9 cellular contexts compared by ENCODE assay signal in the genomic region with DNA sequence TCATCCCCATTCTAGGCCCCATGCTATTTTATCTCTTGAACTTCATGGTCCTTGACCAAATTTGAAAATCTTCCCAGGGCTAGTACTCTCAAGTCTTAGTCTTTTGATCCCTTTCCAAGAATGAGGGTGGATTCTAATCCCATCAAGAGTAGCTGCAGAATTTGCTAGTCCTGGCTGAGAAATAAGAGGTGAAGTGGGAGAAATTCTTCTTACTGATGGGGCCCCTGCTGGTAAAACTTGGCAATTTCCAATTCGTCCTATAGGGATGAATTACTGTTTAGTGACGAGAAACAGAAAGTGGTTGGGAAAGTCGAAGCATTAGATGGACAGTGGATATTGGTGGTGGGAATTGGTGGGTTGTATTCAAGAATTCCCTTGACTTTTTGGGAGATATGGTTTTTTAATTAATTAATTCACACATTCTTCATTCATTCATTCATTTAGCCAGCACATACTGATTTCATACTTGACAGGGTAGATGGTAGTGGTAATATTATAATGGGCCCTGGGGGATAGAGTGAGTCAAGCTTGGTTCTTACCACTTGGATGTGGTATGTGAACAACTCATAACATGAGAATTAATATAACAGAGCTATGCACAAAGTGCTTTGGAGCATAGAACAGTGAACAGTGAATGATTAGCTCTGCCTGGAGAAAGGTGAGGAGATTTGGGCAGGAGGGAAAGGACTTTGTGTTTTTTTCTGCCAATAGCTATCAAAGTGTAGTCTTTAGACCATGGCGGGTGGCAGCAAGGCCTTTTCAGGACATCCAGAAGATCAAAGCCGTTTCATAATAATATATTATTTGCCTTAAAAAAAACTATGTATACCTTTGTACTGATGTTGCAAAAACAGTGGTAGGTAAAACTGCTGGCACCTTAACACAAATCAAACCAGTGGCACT.
DNase-seq lines count a peak whose midpoint lies in the region; ATAC-seq lines count a peak whose summit lies in the region.
"Had no signal": no experiment of that assay in that cellular context is flagged by ENCODE, and none has a peak within 500 bp of the region (broad histone marks: within the 10 kb centered on the region; RNA-seq: fewer than 3 reads in every experiment).

No MANE protein-coding gene starts in this region.

- no peaks in the 10 kb centered on the region for H3K4me1 ChIP-seq in Karpas-422 (ENCODE audit: low read length)

- H3K9ac ChIP-seq in Karpas-422 (ENCODE audit: low read length): no peak overlapping the region

- H3K27ac ChIP-seq in Karpas-422 (ENCODE audit: low read length): no peak overlapping the region

- no peaks in the 10 kb centered on the region for H3K27me3 Mint-ChIP-seq in activated T-cell treated with anti-CD3 and anti-CD28 coated beads, Interleukin-2, amount 50 U/mL, for 4 hours (ENCODE audit: low read depth)
- H3K27me3 Mint-ChIP-seq in stimulated activated naive CD8-positive, alpha-beta T cell treated with anti-CD3 and anti-CD28 coated beads, Interleukin-15, Interleukin-2, amounts not matched to agents 100 ng/mL and 50 ng/mL, for 24 hours: no peaks in the 10 kb centered on the region
- no peaks in the 10 kb centered on the region for H3K27me3 Mint-ChIP-seq in T-helper 17 cell

- peaks cover 75% of the 10 kb centered on the region for H3K4me1 Mint-ChIP-seq in activated T-cell treated with anti-CD3 and anti-CD28 coated beads, Interleukin-2, amount 50 U/mL, for 4 hours (ENCODE audit: low read depth)
- H3K4me1 Mint-ChIP-seq in stimulated activated naive CD8-positive, alpha-beta T cell treated with anti-CD3 and anti-CD28 coated beads, Interleukin-15, Interleukin-2, amounts not matched to agents 100 ng/mL and 50 ng/mL, for 24 hours (ENCODE audit: low read depth): peaks cover 87% of the 10 kb centered on the region
- H3K4me1 Mint-ChIP-seq in T-helper 17 cell: peaks cover 46% of the 10 kb centered on the region

- no peaks in the 10 kb centered on the region for H3K79me2 ChIP-seq in Karpas-422 (ENCODE audit: low read length)

- no peaks in the 10 kb centered on the region for H3K36me3 ChIP-seq in Karpas-422 (ENCODE audit: insufficient read depth, low read length)

- H3K9me3 Mint-ChIP-seq in activated T-cell treated with anti-CD3 and anti-CD28 coated beads, Interleukin-2, amount 50 U/mL, for 4 hours: peaks cover 5% of the 10 kb centered on the region
- no peaks in the 10 kb centered on the region for H3K9me3 Mint-ChIP-seq in stimulated activated naive CD8-positive, alpha-beta T cell treated with anti-CD3 and anti-CD28 coated beads, Interleukin-15, Interleukin-2, amounts not matched to agents 100 ng/mL and 50 ng/mL, for 24 hours

- H3K9me2 ChIP-seq in Karpas-422 (replicated peaks; ENCODE audit: insufficient read depth, low read length): no peaks in the 10 kb centered on the region

- ATAC-seq in activated T-cell treated with anti-CD3 and anti-CD28 coated beads, Interleukin-2, amount 50 U/mL, for 4 hours: peak; percentile 76 to 83
- peak; percentile 67 for ATAC-seq in esophagus mucosa
- ATAC-seq in T-helper 17 cell: no peak

- H2AFZ ChIP-seq in Karpas-422 (ENCODE audit: low read length): no peak overlapping the region

- DNase-seq in activated T-cell treated with anti-CD3 and anti-CD28 coated beads, Interleukin-2, amount 50 U/mL, for 4 hours: no peak
- DNase-seq in activated T-cell treated with anti-CD3 and anti-CD28 coated beads for 4 hours (no peak), Karpas-422 (peak; percentile 48), T-helper 17 cell (no peak), NCI-H345 treated with DMSO at 0.1 percent for 48 hours (lab: John Stamatoyannopoulos, UW; ENCODE audit: unreplicated experiment) (no peak), SIG-M5 (lab: John Stamatoyannopoulos, UW) (no peak)
- DNase-seq: activated CD4-positive, alpha-beta T cell treated with anti-CD3 and anti-CD28 coated beads, Interleukin-2, amount 50 U/mL, for 1 hour had no signal

- no peaks in the 10 kb centered on the region; the same call in 1 of the 2 replicates for H4K20me1 ChIP-seq in Karpas-422 (ENCODE audit: insufficient read depth, low read depth, low read length)

- no peak overlapping the region for H3K4me3 Mint-ChIP-seq in activated T-cell treated with anti-CD3 and anti-CD28 coated beads, Interleukin-2, amount 50 U/mL, for 4 hours
- H3K4me3 Mint-ChIP-seq in stimulated activated naive CD8-positive, alpha-beta T cell treated with anti-CD3 and anti-CD28 coated beads, Interleukin-15, Interleukin-2, amounts not matched to agents 100 ng/mL and 50 ng/mL, for 24 hours: no peak overlapping the region
- H3K4me3 Mint-ChIP-seq in T-helper 17 cell: no peak overlapping the region

- H3K9me3 ChIP-seq in Karpas-422 (ENCODE audit: low read length) (no peaks in the 10 kb centered on the region), T-helper 17 cell (ENCODE audit: control insufficient read depth, low read length, poor library complexity, severe bottlenecking) (no peaks in the 10 kb centered on the region)

- H3K27me3 ChIP-seq in Karpas-422 (ENCODE audit: low read length): no peaks in the 10 kb centered on the region

- no peak overlapping the region for H3K4me2 ChIP-seq in Karpas-422 (ENCODE audit: low read depth, low read length, poor library complexity, severe bottlenecking)

- peaks cover 7% of the 10 kb centered on the region for H3K36me3 Mint-ChIP-seq in activated T-cell treated with anti-CD3 and anti-CD28 coated beads, Interleukin-2, amount 50 U/mL, for 4 hours (ENCODE audit: insufficient read depth)
- H3K36me3 Mint-ChIP-seq in stimulated activated naive CD8-positive, alpha-beta T cell treated with anti-CD3 and anti-CD28 coated beads, Interleukin-15, Interleukin-2, amounts not matched to agents 100 ng/mL and 50 ng/mL, for 24 hours (ENCODE audit: low read depth): peaks cover 5% of the 10 kb centered on the region
- H3K36me3 Mint-ChIP-seq in T-helper 17 cell (ENCODE audit: low read depth): peaks cover 4% of the 10 kb centered on the region

- H3K4me3 ChIP-seq in Karpas-422 (ENCODE audit: low read length): no peak overlapping the region

- H3K27ac Mint-ChIP-seq in stimulated activated naive CD8-positive, alpha-beta T cell treated with anti-CD3 and anti-CD28 coated beads, Interleukin-15, Interleukin-2, amounts not matched to agents 100 ng/mL and 50 ng/mL, for 24 hours: peak overlapping the region; percentile 54
- no peak overlapping the region for H3K27ac Mint-ChIP-seq in T-helper 17 cell
